In the genomic region with DNA sequence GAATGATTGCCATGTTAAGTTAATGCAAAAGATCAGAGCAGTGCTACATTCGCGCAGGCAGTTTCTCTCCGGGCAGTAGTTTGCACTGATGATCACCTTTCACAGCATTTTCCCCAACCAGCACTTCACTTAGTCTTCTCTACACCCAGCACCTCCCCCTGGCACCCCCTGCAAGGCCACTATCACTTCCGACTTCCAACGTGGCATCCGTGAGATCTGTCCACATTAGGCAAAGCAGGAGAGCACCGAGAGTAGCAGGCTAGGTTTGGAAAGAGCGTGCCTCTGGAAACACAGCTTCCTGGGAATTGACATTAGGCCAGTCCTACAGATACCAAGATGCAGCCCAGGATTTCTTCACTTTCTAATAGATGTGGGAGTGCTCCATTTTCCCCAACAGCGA, we compare ENCODE assay signal across 35 cellular contexts.
"Had no signal": no experiment of that assay in that cellular context is flagged by ENCODE, and none has a peak within 500 bp of the region (broad histone marks: within the 10 kb centered on the region; RNA-seq: fewer than 3 reads in every experiment).

No MANE protein-coding gene starts in this region.

- H3K27ac ChIP-seq: Peyer's patch, RWPE1, WERI-Rb-1 had no signal

- H3K4me3 Mint-ChIP-seq: activated CD4-positive, alpha-beta memory T cell treated with anti-CD3 and anti-CD28 coated beads, Interleukin-2, amount 10 ng/mL, durations not matched to agents 7 days and 5 days; activated CD8-positive, alpha-beta memory T cell treated with anti-CD3 and anti-CD28 coated beads, Interleukin-2, amount 10 ng/mL, durations not matched to agents 7 days and 5 days; activated naive CD4-positive, alpha-beta T cell treated with anti-CD3 and anti-CD28 coated beads, Interleukin-2, amount 10 ng/mL, durations not matched to agents 7 days and 5 days; activated naive CD8-positive, alpha-beta T cell; activated naive CD8-positive, alpha-beta T cell treated with anti-CD3 and anti-CD28 coated beads, Interleukin-2, amount 50 U/mL, for 24 hours; brain had no signal

- H3K27me3 Mint-ChIP-seq: activated CD8-positive, alpha-beta memory T cell treated with anti-CD3 and anti-CD28 coated beads, Interleukin-2, amount 10 ng/mL, durations not matched to agents 7 days and 5 days; activated naive CD4-positive, alpha-beta T cell treated with anti-CD3 and anti-CD28 coated beads, Interleukin-2, amount 10 ng/mL, durations not matched to agents 7 days and 5 days; brain had no signal

- H3K4me1 Mint-ChIP-seq: activated CD4-positive, alpha-beta memory T cell treated with anti-CD3 and anti-CD28 coated beads, Interleukin-2, amount 10 ng/mL, durations not matched to agents 7 days and 5 days; activated CD8-positive, alpha-beta memory T cell treated with anti-CD3 and anti-CD28 coated beads, Interleukin-2, amount 10 ng/mL, durations not matched to agents 7 days and 5 days; activated naive CD4-positive, alpha-beta T cell treated with anti-CD3 and anti-CD28 coated beads, Interleukin-2, amount 10 ng/mL, durations not matched to agents 7 days and 5 days; activated naive CD8-positive, alpha-beta T cell treated with anti-CD3 and anti-CD28 coated beads, Interleukin-2, amount 50 U/mL, for 24 hours had no signal

- H3K4me3 ChIP-seq: Peyer's patch had no signal

- ATAC-seq: activated CD8-positive, alpha-beta memory T cell treated with anti-CD3 and anti-CD28 coated beads, Interleukin-2, amount 10 ng/mL, durations not matched to agents 7 days and 5 days; activated naive CD8-positive, alpha-beta T cell treated with anti-CD3 and anti-CD28 coated beads, Interleukin-2, amount 50 U/mL, for 24 hours; PC-3; Right ventricle myocardium inferior; SK-N-SH treated with all-trans-retinoic acid at 6 μM for 48 hours had no signal

- FAIRE-seq: bronchial epithelial cell had no signal

- H3K36me3 Mint-ChIP-seq: activated CD8-positive, alpha-beta memory T cell treated with anti-CD3 and anti-CD28 coated beads, Interleukin-2, amount 10 ng/mL, durations not matched to agents 7 days and 5 days; activated naive CD4-positive, alpha-beta T cell treated with anti-CD3 and anti-CD28 coated beads, Interleukin-2, amount 10 ng/mL, durations not matched to agents 7 days and 5 days; activated naive CD8-positive, alpha-beta T cell; brain had no signal

- H3K9me3 Mint-ChIP-seq: activated CD4-positive, alpha-beta memory T cell treated with anti-CD3 and anti-CD28 coated beads, Interleukin-2, amount 10 ng/mL, durations not matched to agents 7 days and 5 days; activated naive CD8-positive, alpha-beta T cell treated with anti-CD3 and anti-CD28 coated beads, Interleukin-2, amount 50 U/mL, for 24 hours had no signal

- DNase-seq: activated CD4-positive, alpha-beta memory T cell treated with anti-CD3 and anti-CD28 coated beads, Interleukin-2, amount 10 ng/mL, durations not matched to agents 7 days and 5 days; activated CD4-positive, alpha-beta T cell treated with anti-CD3 and anti-CD28 coated beads for 1 hour; activated CD4-positive, alpha-beta T cell treated with anti-CD3 and anti-CD28 coated beads for 48 hours; activated CD4-positive, CD25-positive, alpha-beta regulatory T cell; activated CD8-positive, alpha-beta memory T cell treated with anti-CD3 and anti-CD28 coated beads for 24 hours; activated CD8-positive, alpha-beta memory T cell treated with anti-CD3 and anti-CD28 coated beads, Interleukin-2, amount 10 ng/mL, durations not matched to agents 7 days and 5 days; activated CD8-positive, alpha-beta memory T cell treated with anti-CD3 and anti-CD28 coated beads, Interleukin-2, amount 50 U/mL, for 48 hours; activated effector memory CD4-positive, alpha-beta T cell treated with Interleukin-2 at 50 U/mL for 16 hours; activated naive CD4-positive, alpha-beta T cell treated with anti-CD3 and anti-CD28 coated beads, Interleukin-2, amount 10 ng/mL, durations not matched to agents 7 days and 5 days; activated naive CD8-positive, alpha-beta T cell treated with anti-CD3 and anti-CD28 coated beads, Interleukin-2, amount 50 U/mL, for 24 hours; activated T-cell treated with anti-CD3 and anti-CD28 coated beads, Interleukin-2, amount 50 U/mL, for 48 hours; anterior cingulate cortex; caudate nucleus; Karpas-422; NCI-H1105; NCI-H1417 treated with DMSO at 0.1 percent for 48 hours; NCI-H2029; NCI-H345; NCI-H524 treated with DMSO at 0.1 percent for 48 hours; NCI-H748 treated with DMSO at 0.1 percent for 48 hours; NK-92 treated with Interleukin-12 subunit alpha and Interleukin-12 subunit beta, amount 100 ng/mL, for 24 hours; PC-3; Peyer's patch; SIG-M5; SW 1271; T-helper 1 cell; T-helper 2 cell; T-helper 9 cell; WERI-Rb-1 had no signal

- H3K27ac Mint-ChIP-seq: activated CD4-positive, alpha-beta memory T cell treated with anti-CD3 and anti-CD28 coated beads, Interleukin-2, amount 10 ng/mL, durations not matched to agents 7 days and 5 days; activated CD8-positive, alpha-beta memory T cell treated with anti-CD3 and anti-CD28 coated beads, Interleukin-2, amount 10 ng/mL, durations not matched to agents 7 days and 5 days; activated naive CD4-positive, alpha-beta T cell treated with anti-CD3 and anti-CD28 coated beads, Interleukin-2, amount 10 ng/mL, durations not matched to agents 7 days and 5 days; activated naive CD8-positive, alpha-beta T cell; activated naive CD8-positive, alpha-beta T cell treated with anti-CD3 and anti-CD28 coated beads, Interleukin-2, amount 50 U/mL, for 24 hours; brain had no signal

- H3K4me1 ChIP-seq: Peyer's patch had no signal

- H3K36me3 ChIP-seq: Peyer's patch, WERI-Rb-1 had no signal

- H3K27me3 ChIP-seq: Peyer's patch had no signal

- H3K9me3 ChIP-seq: Peyer's patch had no signal
